22 cellular contexts compared by ENCODE assay signal in the genomic region with DNA sequence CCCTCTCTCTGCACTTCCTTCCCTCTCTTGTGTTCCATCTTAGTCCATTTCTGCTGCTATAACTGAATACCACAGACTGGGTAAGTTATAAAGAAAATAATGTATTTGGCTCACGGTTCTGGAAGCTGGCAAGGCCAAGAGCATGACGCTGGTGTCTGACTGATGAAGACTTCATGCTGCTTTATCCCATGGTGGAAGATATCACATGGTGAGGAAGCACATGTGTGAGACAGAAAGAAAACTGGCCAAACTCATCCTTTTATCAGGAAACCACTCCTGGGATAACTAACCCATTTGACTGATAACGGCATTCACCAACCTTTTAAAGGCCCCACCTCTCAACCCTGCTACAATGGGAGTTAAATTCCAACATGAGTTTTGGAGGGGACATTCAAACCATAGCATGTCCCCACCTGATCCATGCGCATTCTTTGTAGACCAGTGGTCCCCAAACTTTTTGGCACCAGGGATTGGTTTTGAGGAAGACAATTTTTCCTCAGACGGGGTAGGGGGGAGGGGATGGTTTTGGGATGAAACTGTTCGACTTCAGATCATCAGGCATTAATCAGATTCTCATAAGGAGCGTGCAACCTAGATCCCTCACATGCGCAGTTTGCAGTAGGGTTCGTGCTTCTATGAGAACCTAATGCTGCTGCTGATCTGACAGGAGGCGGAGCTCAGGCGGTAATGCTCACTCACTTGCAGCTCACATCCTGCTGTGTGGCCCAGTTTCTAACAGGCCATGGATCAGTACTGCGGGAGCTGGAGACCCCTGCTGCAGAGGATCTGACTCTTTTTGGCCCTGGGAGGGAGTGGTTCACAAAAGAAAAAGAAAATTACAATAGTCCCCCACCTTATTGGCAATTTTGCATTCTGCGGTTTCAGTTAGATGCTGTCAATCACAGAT.
"Had no signal": no experiment of that assay in that cellular context is flagged by ENCODE, and none has a peak within 500 bp of the region (broad histone marks: within the 10 kb centered on the region; RNA-seq: fewer than 3 reads in every experiment).

No MANE protein-coding gene starts in this region.

- H3K9me3 ChIP-seq: colonic mucosa, mucosa of descending colon, pancreas, testis, upper lobe of left lung had no signal

- H3K4me1 ChIP-seq: colonic mucosa, neural progenitor cell had no signal

- H3K36me3 ChIP-seq: brain microvascular endothelial cell, colonic mucosa, neural progenitor cell, pancreas, upper lobe of left lung had no signal

- H3K4me2 ChIP-seq: neural progenitor cell, smooth muscle cell had no signal

- H3K4me3 Mint-ChIP-seq: activated CD8-positive, alpha-beta T cell treated with anti-CD3 and anti-CD28 coated beads for 36 hours; immature natural killer cell; memory B cell; neural progenitor cell had no signal

- H3K27ac ChIP-seq: brain microvascular endothelial cell, colonic mucosa, neural progenitor cell, pancreas, testis had no signal

- H3K27ac Mint-ChIP-seq: activated CD4-positive, alpha-beta T cell treated with anti-CD3 and anti-CD28 coated beads, Interleukin-2, amount 10 ng/mL, durations not matched to agents 24 days and 14 days; activated CD8-positive, alpha-beta T cell treated with anti-CD3 and anti-CD28 coated beads for 36 hours; activated naive CD8-positive, alpha-beta T cell treated with anti-CD3 and anti-CD28 coated beads, Interleukin-2, amount 10 ng/mL, durations not matched to agents 7 days and 5 days; immature natural killer cell; memory B cell; neural progenitor cell; stimulated activated effector memory CD8-positive, alpha-beta T cell treated with anti-CD3 and anti-CD28 coated beads, Interleukin-12 subunit alpha, Interleukin-12 subunit beta, amount 100 ng/mL, for 72 hours had no signal

- FAIRE-seq: endometrium, pancreas had no signal

- H3K4me3 ChIP-seq: colonic mucosa, mucosa of descending colon, neural progenitor cell, pancreas, smooth muscle cell, testis, upper lobe of left lung had no signal

- H3K36me3 Mint-ChIP-seq: memory B cell, neural progenitor cell had no signal

- ATAC-seq: activated CD8-positive, alpha-beta T cell treated with anti-CD3 and anti-CD28 coated beads for 36 hours; mucosa of descending colon; sciatic nerve; stimulated activated effector memory CD8-positive, alpha-beta T cell treated with anti-CD3 and anti-CD28 coated beads, Interleukin-12 subunit alpha, Interleukin-12 subunit beta, amount 100 ng/mL, for 72 hours had no signal

- H3K9ac ChIP-seq: neural progenitor cell had no signal

- H3K9me3 Mint-ChIP-seq: activated naive CD8-positive, alpha-beta T cell treated with anti-CD3 and anti-CD28 coated beads, Interleukin-2, amount 10 ng/mL, durations not matched to agents 7 days and 5 days; memory B cell; neural progenitor cell; stimulated activated effector memory CD8-positive, alpha-beta T cell treated with anti-CD3 and anti-CD28 coated beads, Interleukin-12 subunit alpha, Interleukin-12 subunit beta, amount 100 ng/mL, for 72 hours had no signal

- H3K4me1 Mint-ChIP-seq: memory B cell had no signal

- H3K27me3 ChIP-seq: brain microvascular endothelial cell, colonic mucosa, pancreas, testis, upper lobe of left lung had no signal

- H2AFZ ChIP-seq: neural progenitor cell had no signal

- DNase-seq: activated CD4-positive, alpha-beta T cell treated with anti-CD3 and anti-CD28 coated beads, Interleukin-2, amount 10 ng/mL, durations not matched to agents 24 days and 14 days; activated CD8-positive, alpha-beta T cell treated with anti-CD3 and anti-CD28 coated beads for 36 hours; activated gamma-delta T cell; activated naive CD8-positive, alpha-beta T cell treated with anti-CD3 and anti-CD28 coated beads, Interleukin-2, amount 10 ng/mL, durations not matched to agents 7 days and 5 days; aorta; central memory CD4-positive, alpha-beta T cell; colonic mucosa; immature natural killer cell; mucosa of descending colon; naive B cell; pancreas; stimulated activated CD4-positive, alpha-beta T cell treated with anti-CD3 and anti-CD28 coated beads, Interleukin-4, amount 100 ng/mL, for 1 hour; T1000; testis had no signal
